8 cellular contexts compared by ENCODE assay signal in the genomic region with DNA sequence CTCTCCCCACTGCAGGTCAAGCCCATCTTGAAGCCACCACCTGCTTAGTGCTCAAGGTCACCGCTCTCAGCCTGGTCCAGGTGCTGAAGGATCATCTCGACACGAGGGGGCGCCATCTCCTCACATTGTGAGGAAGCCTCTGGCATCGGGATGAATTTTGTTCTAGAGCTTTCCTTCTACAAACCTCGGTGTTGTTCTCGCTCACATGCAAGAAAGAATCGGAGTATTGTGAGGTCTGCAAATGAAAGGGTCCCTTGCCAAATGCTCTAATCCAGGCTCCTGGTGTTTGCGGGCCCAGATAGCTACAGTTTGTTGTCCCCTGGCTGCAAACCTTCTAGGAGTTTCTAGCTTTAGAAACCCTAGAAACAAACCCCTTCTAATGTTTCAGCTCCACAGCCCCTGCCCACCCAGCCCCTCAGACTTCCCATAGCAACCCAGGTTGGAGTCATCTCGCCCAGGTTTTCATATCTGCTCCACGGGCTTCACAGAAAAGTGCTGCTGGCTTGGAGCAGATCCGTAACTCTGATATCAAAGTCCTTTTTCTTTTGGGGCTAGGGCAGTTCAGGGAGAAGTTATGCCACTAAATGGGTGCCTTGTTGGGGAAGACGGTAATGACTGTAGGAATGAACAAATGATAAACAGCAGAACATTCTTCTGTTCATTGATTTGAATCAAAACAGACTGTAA. TPM values are rescaled to one million over a fixed set of nuclear protein-coding genes. Genes with fewer than 3 reads are reported as not detected.
DNase-seq lines count a peak whose midpoint lies in the region; ATAC-seq and TF ChIP-seq lines count a peak whose summit lies in the region.

No MANE protein-coding gene starts in this region.

- peaks cover 3% of the 10 kb centered on the region for H3K27me3 Mint-ChIP-seq in activated naive CD8-positive, alpha-beta T cell treated with anti-CD3 and anti-CD28 coated beads for 36 hours

- H3K27me3 ChIP-seq in H7 (ENCODE audit: control insufficient read depth, insufficient read depth, low read length) (no peaks in the 10 kb centered on the region), cardiac muscle cell (no peaks in the 10 kb centered on the region), psoas muscle (ENCODE audit: insufficient read depth in 3 of 3, low read length in 2 of 3) (no peaks in the 10 kb centered on the region), vagina (no peaks in the 10 kb centered on the region)

- H3K4me3 ChIP-seq in H7 (ENCODE audit: insufficient read depth, low read depth, low read length) (no peak overlapping the region), cardiac muscle cell (no peak overlapping the region), psoas muscle (no peak overlapping the region), vagina (no peak overlapping the region)

- no peak for TF ChIP-seq POLR2A in vagina (IDR thresholded peaks at IDR 0.05)

- peaks cover 4% of the 10 kb centered on the region for H3K4me1 ChIP-seq in cardiac muscle cell (ENCODE audit: low read depth)
- no peaks in the 10 kb centered on the region for H3K4me1 ChIP-seq in psoas muscle
- H3K4me1 ChIP-seq in vagina = peaks cover 7% of the 10 kb centered on the region

- no peak overlapping the region for H3K4me3 Mint-ChIP-seq in activated naive CD8-positive, alpha-beta T cell treated with anti-CD3 and anti-CD28 coated beads for 36 hours

- peaks cover 9% of the 10 kb centered on the region for H3K4me1 Mint-ChIP-seq in activated naive CD8-positive, alpha-beta T cell treated with anti-CD3 and anti-CD28 coated beads for 36 hours

- WGBS in psoas muscle, 3 donors = 18 to 26% (median 19%) methylated on average over 13 of the region's 13 CpGs

- H3K9me3 Mint-ChIP-seq in activated naive CD8-positive, alpha-beta T cell treated with anti-CD3 and anti-CD28 coated beads for 36 hours = peaks cover 1% of the 10 kb centered on the region

- intact Hi-C loops in psoas muscle (cut with DNase I) = loop anchor here in 1 of 2 donors (5.0 kb wide), 2 partner anchors 278 to 708 kb away; no protein-coding TSS in a partner anchor
- intact Hi-C loops in vagina (cut with DNase I) = no loop called here

- H3K9me3 ChIP-seq in cardiac muscle cell (ENCODE audit: low read depth) = no peaks in the 10 kb centered on the region
- H3K9me3 ChIP-seq in psoas muscle = no peaks in the 10 kb centered on the region
- H3K9me3 ChIP-seq in vagina = no peaks in the 10 kb centered on the region

- DNase-seq in DMS53 treated with DMSO at 0.1 percent for 48 hours (lab: John Stamatoyannopoulos, UW; ENCODE audit: unreplicated experiment) (peak; percentile 72), H7 (peak; percentile 75), NCI-H1092 treated with DMSO at 0.1 percent for 48 hours (lab: John Stamatoyannopoulos, UW) (peak; percentile 86), SKM-1 (lab: John Stamatoyannopoulos, UW; ENCODE audit: unreplicated experiment) (peak; percentile 77), cardiac muscle cell (ENCODE audit: low read depth in 1 of 2, low spot score in 1 of 2) (peak; percentile 86 to 95), psoas muscle (peak; percentile 88 to 93), vagina (ENCODE audit: extremely low spot score in 2 of 2) (no peak)
- peak; percentile 78 for DNase-seq in activated naive CD8-positive, alpha-beta T cell treated with anti-CD3 and anti-CD28 coated beads for 36 hours

- ATAC-seq in psoas muscle = peak; percentile 97 to 100 (median 98)

- H3K27ac ChIP-seq in cardiac muscle cell (no peak overlapping the region), psoas muscle (no peak overlapping the region), vagina (peak overlapping the region; percentile 71)

- TF ChIP-seq CTCF in cardiac muscle cell (IDR thresholded peaks at IDR 0.05; ENCODE audit: low read depth, low read length) = peak; percentile 86
- peak; percentile 92 for TF ChIP-seq CTCF in psoas muscle (IDR thresholded peaks at IDR 0.05)
- TF ChIP-seq CTCF in vagina (IDR thresholded peaks at IDR 0.05) = peak; percentile 78 to 96 (median 94)

- H3K27ac Mint-ChIP-seq in activated naive CD8-positive, alpha-beta T cell treated with anti-CD3 and anti-CD28 coated beads for 36 hours = no peak overlapping the region

- no peaks in the 10 kb centered on the region for H3K36me3 ChIP-seq in H7 (replicated peaks; ENCODE audit: control insufficient read depth, insufficient read depth, low read length)
- no peaks in the 10 kb centered on the region for H3K36me3 ChIP-seq in cardiac muscle cell
- no peaks in the 10 kb centered on the region for H3K36me3 ChIP-seq in psoas muscle (ENCODE audit: insufficient read depth in 1 of 2, low read depth in 1 of 2)
- H3K36me3 ChIP-seq in vagina = no peaks in the 10 kb centered on the region

- H3K36me3 Mint-ChIP-seq in activated naive CD8-positive, alpha-beta T cell treated with anti-CD3 and anti-CD28 coated beads for 36 hours = no peaks in the 10 kb centered on the region

RNA-seq across cellular contexts. Expression of a gene that starts 8.6 kb away (rescaled TPM):
- total RNA-seq in H7 (2014; rRNA removed; shearing (Covaris generic)) = 229 and 244 TPM in 2 replicates
- total RNA-seq in activated naive CD8-positive, alpha-beta T cell treated with anti-CD3 and anti-CD28 coated beads for 36 hours = 100 to 1,000 TPM; 219 to 221 TPM
- total RNA-seq in cardiac muscle cell = 251 and 646 TPM in 2 replicates
- 808 and 1,053 TPM in 2 replicates for polyA plus RNA-seq in cardiac muscle cell
- 100 to 1,000 TPM; 294 to 473 (median 332) TPM for total RNA-seq in psoas muscle
- polyA plus RNA-seq in psoas muscle = 100 to 1,000 TPM; 521 to 680 (median 593) TPM
- total RNA-seq in vagina = 133 TPM

Comparison
In these comparisons a context has a peak if more than half of its experiments do, and no peak if none do; other contexts are left out.
1. DNase-seq: peak in DMS53 treated with DMSO at 0.1 percent for 48 hours (single experiment), H7 (single experiment), NCI-H1092 treated with DMSO at 0.1 percent for 48 hours (single experiment), SKM-1 (single experiment), activated naive CD8-positive, alpha-beta T cell treated with anti-CD3 and anti-CD28 coated beads for 36 hours (single experiment), cardiac muscle cell (2 of 2) and psoas muscle (2 of 2); none in vagina (0 of 2).
2. Peak in every context shown above with its lines, with median percentiles within 50 percentile points of each other: CTCF ChIP-seq.